ENCODE assay signal across 17 cellular contexts in the genomic region with DNA sequence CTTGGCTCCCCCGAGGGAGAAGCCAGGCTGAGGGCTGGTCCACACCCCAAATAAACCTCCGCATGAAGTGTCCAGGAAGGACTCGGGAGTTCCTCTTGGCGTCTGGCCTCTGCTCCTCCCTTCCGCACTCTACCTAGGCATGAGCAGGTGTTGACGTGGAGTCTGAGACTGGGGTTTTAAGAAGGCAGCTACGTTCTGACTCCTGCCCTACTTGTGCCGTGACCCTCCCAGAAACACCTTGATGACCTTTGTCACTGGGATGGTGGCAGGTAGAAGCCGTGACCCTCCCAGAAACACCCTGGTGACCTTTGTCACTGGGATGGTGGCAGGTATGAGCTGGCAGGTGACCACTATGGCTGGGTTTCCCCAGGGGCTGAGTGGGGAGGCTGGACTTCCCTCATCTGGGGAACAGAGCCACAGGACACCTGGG.
"Had no signal": no experiment of that assay in that cellular context is flagged by ENCODE, and none has a peak within 500 bp of the region (broad histone marks: within the 10 kb centered on the region; RNA-seq: fewer than 3 reads in every experiment).

No MANE protein-coding gene starts in this region.

- ATAC-seq: activated CD4-positive, CD25-positive, alpha-beta regulatory T cell treated with anti-CD3 and anti-CD28 coated beads, Interleukin-2, amount 50 U/mL, for 24 hours had no signal

- H3K27ac Mint-ChIP-seq: activated naive CD4-positive, alpha-beta T cell treated with anti-CD3 and anti-CD28 coated beads, Interleukin-2, amount 50 U/mL, for 24 hours; activated T-cell treated with anti-CD3 and anti-CD28 coated beads, Interleukin-2, amount 50 U/mL, for 24 hours; nephron had no signal

- H3K4me3 Mint-ChIP-seq: activated naive CD4-positive, alpha-beta T cell treated with anti-CD3 and anti-CD28 coated beads, Interleukin-2, amount 50 U/mL, for 24 hours; activated T-cell treated with anti-CD3 and anti-CD28 coated beads, Interleukin-2, amount 50 U/mL, for 24 hours; nephron had no signal

- H3K36me3 ChIP-seq: adrenal gland, cardiac muscle cell, sigmoid colon, uterus had no signal

- H3K9me3 ChIP-seq: adrenal gland, esophagus squamous epithelium, sigmoid colon, stomach, uterus had no signal

- H3K4me1 Mint-ChIP-seq: activated naive CD4-positive, alpha-beta T cell treated with anti-CD3 and anti-CD28 coated beads, Interleukin-2, amount 50 U/mL, for 24 hours; nephron had no signal

- H3K9me3 Mint-ChIP-seq: activated naive CD4-positive, alpha-beta T cell treated with anti-CD3 and anti-CD28 coated beads, Interleukin-2, amount 50 U/mL, for 24 hours; activated T-cell treated with anti-CD3 and anti-CD28 coated beads, Interleukin-2, amount 50 U/mL, for 24 hours; nephron had no signal

- H3K4me1 ChIP-seq: uterus had no signal

- DNase-seq: activated CD4-positive, alpha-beta T cell treated with anti-CD3 and anti-CD28 coated beads, Interleukin-2, amount 50 U/mL, for 1 hour; activated T-cell treated with anti-CD3 and anti-CD28 coated beads, Interleukin-2, amount 50 U/mL, for 24 hours; esophagus squamous epithelium; kidney; mesenchymal stem cell; nucleus accumbens; sigmoid colon; stimulated activated CD4-positive, alpha-beta T cell treated with anti-CD3 and anti-CD28 coated beads, Interleukin-12 subunit alpha, Interleukin-12 subunit beta, amount 100 ng/mL, for 4 hours; stimulated activated CD4-positive, alpha-beta T cell treated with anti-CD3 and anti-CD28 coated beads, Interleukin-2, amount 100 ng/mL, for 24 hours; stomach; uterus had no signal

- H2AFZ ChIP-seq: hepatocyte had no signal

- H3K4me3 ChIP-seq: adrenal gland, cardiac muscle cell, esophagus squamous epithelium, hepatocyte, sigmoid colon, stomach, uterus had no signal

- H3K27me3 ChIP-seq: adrenal gland, cardiac muscle cell, esophagus squamous epithelium, hepatocyte, sigmoid colon, stomach, uterus had no signal

- H3K27me3 Mint-ChIP-seq: activated naive CD4-positive, alpha-beta T cell treated with anti-CD3 and anti-CD28 coated beads, Interleukin-2, amount 50 U/mL, for 24 hours; activated T-cell treated with anti-CD3 and anti-CD28 coated beads, Interleukin-2, amount 50 U/mL, for 24 hours had no signal

- H3K27ac ChIP-seq: adrenal gland, cardiac muscle cell, esophagus squamous epithelium, hepatocyte, sigmoid colon, stomach, uterus had no signal

- H3K36me3 Mint-ChIP-seq: activated naive CD4-positive, alpha-beta T cell treated with anti-CD3 and anti-CD28 coated beads, Interleukin-2, amount 50 U/mL, for 24 hours had no signal

- H3K4me2 ChIP-seq: hepatocyte had no signal
